In the genomic region with DNA sequence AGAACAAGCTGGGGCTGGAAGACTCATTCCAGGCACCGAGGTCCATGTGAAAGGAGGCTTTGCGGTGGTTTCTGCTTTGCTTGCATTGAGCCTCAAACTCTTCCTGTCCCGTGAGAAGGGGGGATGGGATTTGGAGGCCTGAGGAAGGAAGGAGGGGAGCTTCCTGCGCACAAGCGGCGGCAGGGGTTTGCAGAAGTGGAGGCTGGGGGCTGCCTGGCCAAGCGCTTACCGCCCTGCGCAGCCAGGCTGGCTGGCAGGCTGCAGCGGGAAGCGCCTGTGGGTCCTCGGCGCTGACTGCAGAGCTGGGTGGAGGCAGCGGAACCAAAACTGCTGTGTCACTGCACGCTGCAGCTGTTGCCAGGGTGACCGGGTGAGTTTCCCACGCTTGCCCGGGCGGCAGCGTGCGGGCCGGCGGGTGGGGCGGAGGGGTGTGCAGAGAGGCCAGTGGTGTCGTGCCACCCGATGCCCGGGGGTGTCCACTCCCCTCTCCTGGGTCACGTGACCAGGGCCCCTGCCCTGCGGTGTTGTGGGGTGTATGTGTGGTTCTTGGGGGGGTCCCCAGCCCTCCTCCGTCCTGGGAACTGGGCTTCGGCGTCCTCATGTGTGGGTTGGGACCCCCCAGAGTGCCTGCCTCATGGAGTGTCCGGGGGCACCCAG, we compare ENCODE assay signal across 8 cellular contexts.
DNase-seq lines count a peak whose midpoint lies in the region; ATAC-seq and TF ChIP-seq lines count a peak whose summit lies in the region.

No MANE protein-coding gene starts in this region.

- intact Hi-C loops in left lung (cut with DNase I): no loop called here

- no peak for TF ChIP-seq CTCF in coronary artery (IDR thresholded peaks at IDR 0.05)
- TF ChIP-seq CTCF in left lung (IDR thresholded peaks at IDR 0.05): peak in 1 of 2 donors; percentile 12

- peaks cover 0 to 37% of the 10 kb centered on the region in 2 donors for H3K36me3 ChIP-seq in left lung

- no peaks in the 10 kb centered on the region for H3K27me3 ChIP-seq in left lung

- H3K4me1 ChIP-seq in left lung: peaks cover 84 to 100% of the 10 kb centered on the region in 2 donors

- peak; percentile 42 for DNase-seq in NCI-H2227 treated with DMSO at 0.1 percent for 48 hours (lab: John Stamatoyannopoulos, UW)
- DNase-seq in activated CD4-positive, alpha-beta T cell treated with anti-CD3 and anti-CD28 coated beads for 4 hours: peak; percentile 71 to 77
- peak; percentile 93 for DNase-seq in coronary artery (ENCODE audit: low spot score)
- peak; percentile 93 to 99 for DNase-seq in left lung
- peak; percentile 75 for DNase-seq in stimulated activated CD4-positive, alpha-beta T cell treated with anti-CD3 and anti-CD28 coated beads, Interleukin-2, amount 100 ng/mL, for 4 hours (ENCODE audit: low read depth)

- no peaks in the 10 kb centered on the region for H3K9me3 ChIP-seq in left lung

- H3K4me3 ChIP-seq in coronary artery: peak overlapping the region; percentile 60
- peak overlapping the region in 1 of 2 donors; percentile 23 for H3K4me3 ChIP-seq in left lung

- peak overlapping the region; percentile 65 to 89 for H3K27ac ChIP-seq in coronary artery
- H3K27ac ChIP-seq in left lung: peak overlapping the region; percentile 74 to 95

- ATAC-seq in GM18517 (IDR thresholded peaks at IDR 0.05; ENCODE audit: unreplicated experiment) (peak; percentile 81), HG02973 (IDR thresholded peaks at IDR 0.05; ENCODE audit: unreplicated experiment) (peak; percentile 61), left lung (peak; percentile 73), GM19455 (IDR thresholded peaks at IDR 0.05; ENCODE audit: unreplicated experiment) (no peak)

Comparison
In these comparisons a context has a peak if more than half of its experiments do, and no peak if none do; other contexts are left out.
1. DNase-seq: peak in every context shown above with its lines; median percentile 96 in left lung; 93 in coronary artery; 75 in stimulated activated CD4-positive, alpha-beta T cell treated with anti-CD3 and anti-CD28 coated beads, Interleukin-2, amount 100 ng/mL, for 4 hours; 74 in activated CD4-positive, alpha-beta T cell treated with anti-CD3 and anti-CD28 coated beads for 4 hours; 42 in NCI-H2227 treated with DMSO at 0.1 percent for 48 hours.